Comparison of ENCODE assay signal across 8 cellular contexts in genomic region chr19:18328340-18329034, GRCh38. TPM values are rescaled to one million over a fixed set of nuclear protein-coding genes. Genes with fewer than 3 reads are reported as not detected.
A peak's percentile ranks its signal among the peaks of the same experiment; 100 is the strongest.
DNase-seq lines count a peak whose midpoint lies in the region; ATAC-seq, FAIRE-seq and TF ChIP-seq lines count a peak whose summit lies in the region.

No MANE protein-coding gene starts in this region.

- DNase-seq in AG04449 (ENCODE audit: low read depth, low spot score) (peak; percentile 87), NCI-H2227 treated with DMSO at 0.1 percent for 48 hours (lab: John Stamatoyannopoulos, UW) (peak; percentile 92), WTC11 (ENCODE audit: low spot score) (peak; percentile 91), cerebellar cortex (ENCODE audit: low spot score) (peak; percentile 99)
- peak; percentile 82 to 83 (median 83) for DNase-seq in stimulated activated CD4-positive, alpha-beta T cell treated with anti-CD3 and anti-CD28 coated beads, Interleukin-12 subunit alpha, Interleukin-12 subunit beta, amount 100 ng/mL, for 48 hours (ENCODE audit: low read depth in 2 of 3, low spot score in 1 of 3)

- peak; percentile 98 for FAIRE-seq in islet of Langerhans (lab: Jason Lieb, UNC)

- H3K36me3 Mint-ChIP-seq in WTC11: no peaks in the 10 kb centered on the region

- H3K27me3 Mint-ChIP-seq in WTC11 (ENCODE audit: low read depth): no peaks in the 10 kb centered on the region; the same call in none of the 2 replicates

- peak overlapping the region; percentile 70 for H3K4me3 Mint-ChIP-seq in WTC11

- TF ChIP-seq CTCF in AG04449 (IDR thresholded peaks at IDR 0.05; ENCODE audit: insufficient read depth, low read length, missing control alignments) (peak; percentile 78), WTC11 (IDR thresholded peaks at IDR 0.05) (peak; percentile 86)

- CTCF ChIA-PET in AG04449 (lab: Yijun Ruan, JAX): interaction anchor here (0.6 to 7.7 kb wide), 43 partner anchors 8 to 235 kb away, joined by 3 to 321 read pairs (median 6); partner anchors contain the start of genes GDF15, IQCN, JUND and SSBP4
- CTCF ChIA-PET in WTC11 (lab: Charles Lee): interaction anchor here (0.5 to 4.6 kb wide), 73 partner anchors 10 to 549 kb away, joined by 3 to 190 read pairs (median 5); partner anchors contain the start of genes GDF15, IFI30, IQCN and JUND

- ATAC-seq in GM18861 (IDR thresholded peaks at IDR 0.05; ENCODE audit: unreplicated experiment): peak; percentile 81
- ATAC-seq in HG03196 (IDR thresholded peaks at IDR 0.05; ENCODE audit: unreplicated experiment): peak; percentile 86
- ATAC-seq in WTC11: peak; percentile 99

- no peaks in the 10 kb centered on the region for H3K9me3 Mint-ChIP-seq in WTC11

- H3K4me3 ChIP-seq in AG04449 (ENCODE audit: low read depth, low read length): peak overlapping the region; percentile 46

- POLR2A ChIA-PET in AG04449 (lab: Yijun Ruan, JAX): interaction anchor here (0.7 to 7.3 kb wide), 7 partner anchors 11 to 59 kb away, joined by 3 to 87 read pairs (median 4); partner anchors contain the start of genes GDF15 and JUND
- POLR2A ChIA-PET in WTC11 (lab: Charles Lee): interaction anchor here (0.5 to 4.8 kb wide), 6 partner anchors 11 to 187 kb away, joined by 3 to 51 read pairs (median 4); partner anchors contain the start of gene JUND

- peak overlapping the region; percentile 89 for H3K27ac Mint-ChIP-seq in WTC11

- peaks cover 19% of the 10 kb centered on the region for H3K4me1 Mint-ChIP-seq in WTC11

TF ChIP-seq in WTC11, 78 proteins besides CTCF, POLR2A, EP300 and RAD21:
- TF ChIP-seq ETV6 (CRISPR knock-in tag; IDR thresholded peaks at IDR 0.05): peak; percentile 37; the same call in 1 of the 2 replicates
- TF ChIP-seq E2F1 (CRISPR knock-in tag; IDR thresholded peaks at IDR 0.05): no peak
- TF ChIP-seq MAX (CRISPR knock-in tag; IDR thresholded peaks at IDR 0.05): peak; percentile 20; the same call in 1 of the 2 replicates
- peak; percentile 75 for TF ChIP-seq NFYB (CRISPR knock-in tag; conservative IDR thresholded peaks at IDR 0.05; ENCODE audit: low read depth)

RNA-seq across cellular contexts. Expression of gene LSM4, which starts 5.6 kb away (rescaled TPM):
- 373 to 434 TPM (median 409 TPM) in 3 replicates for total RNA-seq in WTC11 (2021)

RNA-seq across cellular contexts. Expression of gene PGPEP1, which starts 11.9 kb away (rescaled TPM):
- total RNA-seq in WTC11 (2021): 39.2 to 68.1 TPM (median 40.8 TPM) in 3 replicates

RNA-seq across cellular contexts. Expression of gene JUND, which starts 47.1 kb away (rescaled TPM):
- total RNA-seq in WTC11 (2021): 121 to 137 TPM (median 133 TPM) in 3 replicates

RNA-seq across cellular contexts. Expression of gene IQCN, which starts 54.2 kb away (rescaled TPM):
- 0.46 to 1.0 TPM (median 0.61 TPM) in 3 replicates for total RNA-seq in WTC11 (2021)

RNA-seq across cellular contexts. Expression of gene GDF15, which starts 57.5 kb away (rescaled TPM):
- 18.3 to 27.3 TPM (median 19.1 TPM) in 3 replicates for total RNA-seq in WTC11 (2021)

Comparison
In these comparisons a context has a peak if more than half of its experiments do, and no peak if none do; other contexts are left out.
1. Peak in every context shown above with its lines: DNase-seq, ATAC-seq and H3K4me3 ChIP-seq.